ENCODE assay signal across 8 cellular contexts in the genomic region with DNA sequence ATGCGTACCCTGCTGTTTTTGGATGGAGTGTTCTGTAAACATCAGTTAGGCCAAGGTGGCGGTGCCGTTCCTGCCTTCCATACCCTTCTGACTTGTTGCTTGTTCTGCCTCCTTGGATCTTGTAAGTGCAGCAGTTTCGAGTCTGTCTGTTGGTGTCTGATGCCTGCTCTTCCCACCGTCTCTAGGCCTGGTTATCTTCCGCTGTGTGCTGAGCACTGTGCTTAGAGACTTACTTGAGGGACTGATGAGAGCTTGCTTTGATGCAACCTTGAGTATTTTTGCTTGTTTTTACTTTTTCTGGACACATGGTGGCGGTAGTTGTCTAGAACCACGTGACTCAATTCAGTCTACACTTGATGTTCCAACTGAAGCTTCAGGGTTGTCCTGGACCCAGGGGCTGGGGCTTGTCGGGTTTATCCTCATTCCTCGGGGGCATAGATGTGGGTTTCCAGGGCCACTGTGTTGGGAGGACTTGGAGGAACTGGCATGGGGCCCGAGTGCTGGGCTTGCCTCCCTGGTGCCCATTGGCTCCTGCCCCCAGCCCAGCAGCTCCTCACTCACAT. TPM values are rescaled to one million over a fixed set of nuclear protein-coding genes. Genes with fewer than 3 reads are reported as not detected.
A peak's percentile ranks its signal among the peaks of the same experiment; 100 is the strongest.
DNase-seq lines count a peak whose midpoint lies in the region; ATAC-seq and TF ChIP-seq lines count a peak whose summit lies in the region.

No MANE protein-coding gene starts in this region.

- H3K36me3 Mint-ChIP-seq in immature natural killer cell = no peaks in the 10 kb centered on the region

- no peak overlapping the region for H3K4me3 Mint-ChIP-seq in immature natural killer cell

- peak; percentile 6 for TF ChIP-seq CTCF in GM20000 (IDR thresholded peaks at IDR 0.05; ENCODE audit: extremely low read depth, missing control alignments)

- ATAC-seq in GM21423 (IDR thresholded peaks at IDR 0.05; ENCODE audit: unreplicated experiment) (no peak), HG03135 (IDR thresholded peaks at IDR 0.05; ENCODE audit: unreplicated experiment) (no peak)

- no peak overlapping the region for H3K27ac Mint-ChIP-seq in immature natural killer cell

- H3K27me3 Mint-ChIP-seq in immature natural killer cell (ENCODE audit: low read depth in 3 of 3) = peaks cover 0 to 10% (median 5%) of the 10 kb centered on the region in 3 donors

- H3K4me1 Mint-ChIP-seq in immature natural killer cell = peaks cover 22 to 34% of the 10 kb centered on the region in 2 donors

- H3K9me3 Mint-ChIP-seq in immature natural killer cell = peaks cover 0 to 6% (median 0%) of the 10 kb centered on the region in 6 donors

- DNase-seq in DMS153 (lab: John Stamatoyannopoulos, UW) (peak; percentile 40), GM20000 (ENCODE audit: low spot score) (peak; percentile 76), RPMI8226 (peak; percentile 16), immature natural killer cell (peak in 2 of 3 donors; percentile 17 to 23), HPDE6-E6E7 (ENCODE audit: extremely low spot score) (no peak)
- no peak for DNase-seq in activated CD4-positive, alpha-beta T cell treated with anti-CD3 and anti-CD28 coated beads, Interleukin-2, amount 50 U/mL, for 4 hours

RNA-seq across cellular contexts. Expression of gene SPRN, which starts 14.4 kb away (rescaled TPM):
- polyA plus RNA-seq in immature natural killer cell = under 1 TPM in 2 of 3 donors, not detected in 1; 0.30 to 0.37 TPM

RNA-seq across cellular contexts. Expression of gene SCART1, which starts 15.0 kb away (rescaled TPM):
- polyA plus RNA-seq in immature natural killer cell = under 1 TPM in 2 of 3 donors, not detected in 1; 0.20 to 0.74 TPM

RNA-seq across cellular contexts. Expression of gene MTG1, which starts 44.8 kb away (rescaled TPM):
- 10 to 100 TPM; 45.5 to 60.3 (median 58.3) TPM for polyA plus RNA-seq in immature natural killer cell

RNA-seq across cellular contexts. Expression of gene PAOX, which starts 59.7 kb away (rescaled TPM):
- polyA plus RNA-seq in immature natural killer cell = 10 to 100 TPM; 10.5 to 13.0 (median 11.0) TPM

Comparison
In these comparisons a context has a peak if more than half of its experiments do, and no peak if none do; other contexts are left out.
1. DNase-seq: peak in DMS153 (single experiment), GM20000 (single experiment), RPMI8226 (single experiment) and immature natural killer cell (2 of 3); none in activated CD4-positive, alpha-beta T cell treated with anti-CD3 and anti-CD28 coated beads, Interleukin-2, amount 50 U/mL, for 4 hours (0 of 2) and HPDE6-E6E7 (single experiment).